29 cellular contexts compared by ENCODE assay signal in genomic region chr10:4022473-4022872, GRCh38.
"Had no signal": no experiment of that assay in that cellular context is flagged by ENCODE, and none has a peak within 500 bp of the region (broad histone marks: within the 10 kb centered on the region; RNA-seq: fewer than 3 reads in every experiment).

No MANE protein-coding gene starts in this region.

- H3K27me3 ChIP-seq: adrenal gland, breast epithelium, esophagus squamous epithelium, gastrocnemius medialis, ovary, right lobe of liver, stomach, thyroid gland, upper lobe of right lung had no signal

- H3K9me3 ChIP-seq: adrenal gland, breast epithelium, esophagus squamous epithelium, gastrocnemius medialis, ovary, right lobe of liver, stomach, thyroid gland, upper lobe of right lung had no signal

- ATAC-seq: gastrocnemius medialis; naive thymus-derived CD4-positive, alpha-beta T cell; right lobe of liver; stimulated activated naive B cell treated with anti-CD40 and anti-IgM and Interleukin-4, amounts not matched to agents 10 μg/mL and 1 μg/mL and 100 μg/mL, for 72 hours; upper lobe of right lung had no signal

- H3K4me1 ChIP-seq: adrenal gland, breast epithelium, esophagus squamous epithelium, gastrocnemius medialis, left ventricle myocardium inferior, right lobe of liver, stomach, thyroid gland, upper lobe of right lung had no signal

- H3K4me3 ChIP-seq: adrenal gland, breast epithelium, esophagus squamous epithelium, gastrocnemius medialis, left ventricle myocardium inferior, ovary, right lobe of liver, stomach, thyroid gland, upper lobe of right lung had no signal

- DNase-seq: activated CD4-positive, alpha-beta T cell treated with anti-CD3 and anti-CD28 coated beads for 4 hours; activated CD4-positive, alpha-beta T cell treated with anti-CD3 and anti-CD28 coated beads, Interleukin-2, amount 50 U/mL, for 4 hours; activated CD8-positive, alpha-beta memory T cell treated with anti-CD3 and anti-CD28 coated beads, Interleukin-2, amount 50 U/mL, for 4 hours; activated effector memory CD4-positive, alpha-beta T cell treated with anti-CD3 and anti-CD28 coated beads, Interleukin-2, amount 50 U/mL, for 16 hours; activated naive CD4-positive, alpha-beta T cell treated with anti-CD3 and anti-CD28 coated beads for 36 hours; activated naive CD8-positive, alpha-beta T cell treated with anti-CD3 and anti-CD28 coated beads for 36 hours; activated T-cell treated with anti-CD3 and anti-CD28 coated beads, Interleukin-2, amount 50 U/mL, for 1 hour; central memory CD4-positive, alpha-beta T cell; effector CD8-positive, alpha-beta T cell; esophagus squamous epithelium; gastrocnemius medialis; glutamatergic neuron; islet precursor cell; left ventricle myocardium inferior; naive thymus-derived CD4-positive, alpha-beta T cell; ovary; right lobe of liver; small intestine; stimulated activated CD4-positive, alpha-beta T cell treated with anti-CD3 and anti-CD28 coated beads, Interleukin-1b, Interleukin-23, amount 100 ng/mL, for 48 hours; stimulated activated CD4-positive, alpha-beta T cell treated with anti-CD3 and anti-CD28 coated beads, Interleukin-4, amount 100 ng/mL, for 4 hours; stimulated activated CD8-positive, alpha-beta memory T cell treated with anti-CD3 and anti-CD28 coated beads, Interleukin-4, amount 100 ng/mL, for 48 hours; stimulated activated naive B cell treated with anti-CD40 and anti-IgM and Interleukin-4, amounts not matched to agents 10 μg/mL and 1 μg/mL and 100 μg/mL, for 72 hours; stomach; thyroid gland; upper lobe of right lung had no signal

- H3K27ac ChIP-seq: adrenal gland, breast epithelium, epithelial cell of prostate, esophagus squamous epithelium, gastrocnemius medialis, left ventricle myocardium inferior, ovary, right lobe of liver, stomach, thyroid gland, upper lobe of right lung, VCaP had no signal

- H3K36me3 ChIP-seq: adrenal gland, breast epithelium, esophagus squamous epithelium, gastrocnemius medialis, left ventricle myocardium inferior, ovary, right lobe of liver, stomach, thyroid gland, upper lobe of right lung had no signal
